ENCODE assay signal across 22 cellular contexts in the genomic region with DNA sequence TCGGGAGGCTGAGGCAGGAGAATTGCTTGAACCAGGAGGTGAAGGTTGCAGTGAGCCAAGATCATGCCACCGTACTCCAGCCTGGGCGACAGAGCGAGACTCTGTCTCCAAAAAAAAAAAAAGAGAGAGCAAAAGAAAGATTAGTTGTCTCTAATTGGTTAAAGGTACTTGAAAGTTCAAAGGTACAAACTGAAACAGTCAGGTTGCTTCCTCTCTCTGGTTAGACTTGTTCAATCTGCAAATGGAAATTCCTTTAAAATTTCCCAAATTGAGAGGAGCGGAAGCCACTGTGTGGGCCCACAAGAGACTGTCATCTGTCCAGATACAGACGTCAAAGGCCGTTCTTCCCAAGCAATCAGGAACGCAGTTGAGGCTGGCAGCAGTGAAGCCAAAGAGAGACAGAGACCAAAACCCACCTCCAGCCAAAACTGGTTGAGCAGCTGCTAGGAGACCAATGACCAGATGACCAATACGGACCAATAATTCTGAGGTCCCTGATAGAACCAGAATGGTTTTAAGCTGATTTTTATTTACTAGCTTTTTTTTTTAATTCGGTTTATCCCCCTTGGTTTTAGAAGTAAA.
"Had no signal": no experiment of that assay in that cellular context is flagged by ENCODE, and none has a peak within 500 bp of the region (broad histone marks: within the 10 kb centered on the region; RNA-seq: fewer than 3 reads in every experiment).

No MANE protein-coding gene starts in this region.

- H3K4me1 Mint-ChIP-seq: memory B cell; mesothelial cell of epicardium; stimulated activated effector memory CD8-positive, alpha-beta T cell treated with anti-CD3 and anti-CD28 coated beads, Interleukin-12 subunit alpha, Interleukin-12 subunit beta, amount 100 ng/mL, for 72 hours had no signal

- H3K27me3 Mint-ChIP-seq: memory B cell had no signal

- H3K27ac Mint-ChIP-seq: memory B cell; mesothelial cell of epicardium; nephron; stimulated activated effector memory CD8-positive, alpha-beta T cell treated with anti-CD3 and anti-CD28 coated beads, Interleukin-12 subunit alpha, Interleukin-12 subunit beta, amount 100 ng/mL, for 72 hours had no signal

- DNase-seq: caudate nucleus; colonic mucosa; dermis blood vessel endothelial cell; esophagus squamous epithelium; kidney; left ventricle myocardium superior; occipital lobe; pancreas; retina; stimulated activated CD4-positive, alpha-beta T cell treated with anti-CD3 and anti-CD28 coated beads, Interleukin-4, amount 100 ng/mL, for 1 hour; stimulated activated CD8-positive, alpha-beta memory T cell treated with anti-CD3 and anti-CD28 coated beads, Interleukin-4, amount 100 ng/mL, for 48 hours; stimulated activated naive CD8-positive, alpha-beta T cell treated with anti-CD3 and anti-CD28 coated beads, Interleukin-15, Interleukin-2, amounts not matched to agents 100 U/mL and 50 U/mL, for 24 hours; thyroid gland; upper lobe of right lung had no signal

- FAIRE-seq: kidney, pancreas had no signal

- H3K9me3 Mint-ChIP-seq: memory B cell; mesothelial cell of epicardium; nephron; stimulated activated effector memory CD8-positive, alpha-beta T cell treated with anti-CD3 and anti-CD28 coated beads, Interleukin-12 subunit alpha, Interleukin-12 subunit beta, amount 100 ng/mL, for 72 hours had no signal

- H3K4me3 Mint-ChIP-seq: memory B cell; mesothelial cell of epicardium; nephron; stimulated activated effector memory CD8-positive, alpha-beta T cell treated with anti-CD3 and anti-CD28 coated beads, Interleukin-12 subunit alpha, Interleukin-12 subunit beta, amount 100 ng/mL, for 72 hours had no signal

- H3K4me3 ChIP-seq: colonic mucosa, esophagus squamous epithelium, pancreas, psoas muscle, sigmoid colon, skin epidermis, suprapubic skin, thyroid gland, upper lobe of right lung had no signal

- ATAC-seq: stimulated activated effector memory CD8-positive, alpha-beta T cell treated with anti-CD3 and anti-CD28 coated beads, Interleukin-12 subunit alpha, Interleukin-12 subunit beta, amount 100 ng/mL, for 72 hours; stimulated activated naive CD8-positive, alpha-beta T cell treated with anti-CD3 and anti-CD28 coated beads, Interleukin-15, Interleukin-2, amounts not matched to agents 100 U/mL and 50 U/mL, for 24 hours had no signal
